Comparison of ENCODE assay signal across 2 cellular contexts in the genomic region with DNA sequence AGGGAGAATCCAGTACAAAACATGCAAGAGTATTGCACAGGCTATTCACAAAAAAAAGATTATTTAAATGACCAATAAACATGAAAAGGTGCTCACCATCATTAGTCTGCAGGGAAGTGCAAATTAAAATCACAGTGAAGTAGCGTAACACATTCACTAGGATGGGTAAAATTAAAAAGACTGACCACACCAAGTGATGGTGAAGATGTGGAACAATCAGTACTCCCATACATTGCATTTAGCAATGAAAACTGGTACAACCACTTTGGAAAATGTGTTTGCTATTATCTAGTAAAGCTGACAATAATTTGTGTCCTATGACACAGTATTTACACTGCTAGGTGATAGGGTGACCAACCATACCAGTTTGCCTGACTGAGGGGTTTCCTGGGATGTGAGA.
TF ChIP-seq lines count a peak whose summit lies in the region.

No MANE protein-coding gene starts in this region.

TF ChIP-seq in HEK293, 187 proteins besides CTCF, POLR2A, EP300 and RAD21:
- peak; percentile 99 for TF ChIP-seq ZNF184 (tag by site-specific recombination; IDR thresholded peaks at IDR 0.05)
- no peak for TF ChIP-seq ZNF138 (tag by site-specific recombination; IDR thresholded peaks at IDR 0.05; ENCODE audit: borderline replicate concordance)
- TF ChIP-seq ZNF558 (tag by site-specific recombination; IDR thresholded peaks at IDR 0.05), result no peak
- TF ChIP-seq, protein P1, sequence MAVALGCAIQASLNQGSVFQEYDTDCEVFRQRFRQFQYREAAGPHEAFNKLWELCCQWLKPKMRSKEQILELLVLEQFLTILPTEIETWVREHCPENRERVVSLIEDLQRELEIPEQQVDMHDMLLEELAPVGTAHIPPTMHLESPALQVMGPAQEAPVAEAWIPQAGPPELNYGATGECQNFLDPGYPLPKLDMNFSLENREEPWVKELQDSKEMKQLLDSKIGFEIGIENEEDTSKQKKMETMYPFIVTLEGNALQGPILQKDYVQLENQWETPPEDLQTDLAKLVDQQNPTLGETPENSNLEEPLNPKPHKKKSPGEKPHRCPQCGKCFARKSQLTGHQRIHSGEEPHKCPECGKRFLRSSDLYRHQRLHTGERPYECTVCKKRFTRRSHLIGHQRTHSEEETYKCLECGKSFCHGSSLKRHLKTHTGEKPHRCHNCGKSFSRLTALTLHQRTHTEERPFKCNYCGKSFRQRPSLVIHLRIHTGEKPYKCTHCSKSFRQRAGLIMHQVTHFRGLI (tag by site-specific recombination; IDR thresholded peaks at IDR 0.05), result no peak

TF ChIP-seq in K562, 482 proteins besides CTCF, POLR2A, EP300 and RAD21:
- TF ChIP-seq ZNF184 (CRISPR knock-in tag; IDR thresholded peaks at IDR 0.05) (peak; percentile 87), SRSF7 (optimal IDR thresholded peaks at IDR 0.05; ENCODE audit: low read depth, low read length) (no peak)
